In genomic region chr22:50481440-50482106, GRCh38 we compare ENCODE assay signal across 8 cellular contexts.
A peak's percentile ranks its signal among the peaks of the same experiment; 100 is the strongest.
DNase-seq lines count a peak whose midpoint lies in the region; ATAC-seq and TF ChIP-seq lines count a peak whose summit lies in the region.

Gene ADM2, plus strand, starts transcription at chr22:50481543. Its CDS starts 305 bp downstream, at chr22:50481848.

- no peak for TF ChIP-seq EP300 in Ishikawa (IDR thresholded peaks at IDR 0.05; ENCODE audit: borderline replicate concordance)

- TF ChIP-seq CTCF in foreskin fibroblast (IDR thresholded peaks at IDR 0.05; ENCODE audit: low read depth, low read length): no peak

- H3K4me3 ChIP-seq in foreskin fibroblast (ENCODE audit: low read depth in 1 of 2, low read length in 2 of 2): peak within 1 kb of the TSS; percentile 61 to 66
- peak within 1 kb of the TSS; percentile 65 for H3K4me3 ChIP-seq in skeletal muscle cell (ENCODE audit: low read depth, low read length)

- TF ChIP-seq RAD21 in Ishikawa (IDR thresholded peaks at IDR 0.05; ENCODE audit: low read depth): no peak

- DNase-seq in AG08396 (ENCODE audit: low spot score) (peak; percentile 62), activated T-helper 1 cell treated with Interleukin-2 at 50 U/mL for 16 hours (ENCODE audit: low read depth) (peak; percentile 51), foreskin fibroblast (peak in 1 of 2 donors; percentile 62), skeletal muscle cell (ENCODE audit: low read depth) (no peak), NCI-H1105 treated with DMSO at 0.1 percent for 48 hours (lab: John Stamatoyannopoulos, UW) (no peak), LoVo (ENCODE audit: low spot score) (no peak)

- ATAC-seq in GM21737 (IDR thresholded peaks at IDR 0.05; ENCODE audit: unreplicated experiment): no peak

TF ChIP-seq in Ishikawa, 13 proteins besides CTCF, POLR2A, EP300 and RAD21:
- TF ChIP-seq MAX (IDR thresholded peaks at IDR 0.05): peak; percentile 22; the same call in 1 of the 2 replicates
- no peak; the same call in 1 of the 2 replicates for TF ChIP-seq NFIC (IDR thresholded peaks at IDR 0.05)
- no peak for TF ChIP-seq TAF1 (IDR thresholded peaks at IDR 0.05; ENCODE audit: low read depth)
- no peak for TF ChIP-seq ZBTB7A (IDR thresholded peaks at IDR 0.05; ENCODE audit: low read depth)
- peak; percentile 58; the same call in 1 of the 2 replicates for TF ChIP-seq CEBPB (IDR thresholded peaks at IDR 0.05)
- peak; percentile 50; the same call in 1 of the 2 replicates for TF ChIP-seq EGR1 (IDR thresholded peaks at IDR 0.05)
- 0 out of 2 replicates have a peak, but pooled peaks have one; percentile 46 for TF ChIP-seq YY1 (IDR thresholded peaks at IDR 0.05; ENCODE audit: low read depth)

Comparison
In these comparisons a context has a peak if more than half of its experiments do, and no peak if none do; other contexts are left out.
1. DNase-seq: peak in AG08396 (single experiment) and activated T-helper 1 cell treated with Interleukin-2 at 50 U/mL for 16 hours (single experiment); none in skeletal muscle cell (single experiment), NCI-H1105 treated with DMSO at 0.1 percent for 48 hours (single experiment) and LoVo (single experiment).